1 cellular context compared by ENCODE assay signal in the genomic region with DNA sequence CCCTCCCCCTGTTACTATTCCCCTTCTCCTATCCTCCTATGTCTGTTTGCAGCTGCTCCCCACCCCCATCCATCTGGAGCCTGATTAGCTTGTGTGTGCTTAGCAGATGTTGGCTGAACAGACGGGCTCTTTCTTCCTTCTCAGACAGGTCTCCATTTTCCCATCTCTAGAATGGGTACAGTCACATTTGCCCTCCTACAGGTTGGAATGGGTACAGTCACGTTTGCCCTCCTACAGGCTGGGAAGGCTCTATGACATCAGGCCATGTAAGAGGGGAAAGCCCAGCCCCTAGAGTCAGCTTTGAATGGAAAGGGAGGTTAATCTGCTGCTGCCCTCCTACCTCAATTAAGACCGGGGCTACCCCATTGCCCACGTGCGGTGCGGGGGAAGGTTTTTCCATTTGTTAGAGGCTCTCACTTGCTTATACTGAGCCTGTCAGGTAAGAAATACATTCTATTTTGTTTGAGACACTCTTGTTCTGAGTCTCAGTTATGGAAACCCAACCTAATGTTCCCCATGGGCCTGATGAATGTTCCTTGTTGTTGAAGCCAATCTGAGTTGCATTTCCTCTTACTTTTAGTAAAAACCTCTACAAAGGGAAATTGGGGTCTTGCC.
TF ChIP-seq lines count a peak whose summit lies in the region.

No MANE protein-coding gene starts in this region.

TF ChIP-seq in K562, 482 proteins besides CTCF, POLR2A, EP300 and RAD21 (continues in another document):
- TF ChIP-seq, protein P1, sequence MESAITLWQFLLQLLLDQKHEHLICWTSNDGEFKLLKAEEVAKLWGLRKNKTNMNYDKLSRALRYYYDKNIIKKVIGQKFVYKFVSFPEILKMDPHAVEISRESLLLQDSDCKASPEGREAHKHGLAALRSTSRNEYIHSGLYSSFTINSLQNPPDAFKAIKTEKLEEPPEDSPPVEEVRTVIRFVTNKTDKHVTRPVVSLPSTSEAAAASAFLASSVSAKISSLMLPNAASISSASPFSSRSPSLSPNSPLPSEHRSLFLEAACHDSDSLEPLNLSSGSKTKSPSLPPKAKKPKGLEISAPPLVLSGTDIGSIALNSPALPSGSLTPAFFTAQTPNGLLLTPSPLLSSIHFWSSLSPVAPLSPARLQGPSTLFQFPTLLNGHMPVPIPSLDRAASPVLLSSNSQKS (CRISPR knock-in tag; IDR thresholded peaks at IDR 0.05) = no peak
- TF ChIP-seq MCM7 (IDR thresholded peaks at IDR 0.05) (no peak), ESRRA (IDR thresholded peaks at IDR 0.05; ENCODE audit: borderline replicate concordance, low read depth) (no peak), ZBTB8A (IDR thresholded peaks at IDR 0.05; ENCODE audit: partially characterized antibody) (no peak), GTF2E2 (tag; IDR thresholded peaks at IDR 0.05) (no peak), LEF1 (IDR thresholded peaks at IDR 0.05) (no peak), MIER1 (IDR thresholded peaks at IDR 0.05; ENCODE audit: low read depth) (0 out of 2 replicates have a peak, but pooled peaks have one; percentile 61), JUN (IDR thresholded peaks at IDR 0.05; ENCODE audit: borderline replicate concordance, low read depth, low read length) (no peak), JUN (CRISPR knock-in tag; IDR thresholded peaks at IDR 0.05; ENCODE audit: borderline replicate concordance) (no peak), FOS (IDR thresholded peaks at IDR 0.05; ENCODE audit: extremely low read depth, insufficient read length) (no peak), CBFB (CRISPR knock-in tag; IDR thresholded peaks at IDR 0.05) (no peak), ZNF586 (CRISPR knock-in tag; conservative IDR thresholded peaks at IDR 0.05) (no peak), TAL1 (IDR thresholded peaks at IDR 0.05) (peak; percentile 62), CBX1 (IDR thresholded peaks at IDR 0.05; ENCODE audit: low read depth) (peak; percentile 41; the same call in 1 of the 2 replicates), JUNB (CRISPR knock-in tag; conservative IDR thresholded peaks at IDR 0.05) (no peak), GABPA (tag; conservative IDR thresholded peaks at IDR 0.05; ENCODE audit: low read depth) (no peak), ZNF143 (CRISPR knock-in tag; IDR thresholded peaks at IDR 0.05) (no peak), KDM1A (IDR thresholded peaks at IDR 0.05) (peak; percentile 92 to 96), NR1H2 (CRISPR knock-in tag; IDR thresholded peaks at IDR 0.05) (no peak), MAFK (IDR thresholded peaks at IDR 0.05; ENCODE audit: low read length) (no peak), NCOA2 (IDR thresholded peaks at IDR 0.05; ENCODE audit: partially characterized antibody in 2 of 2) (no peak), HNRNPLL (IDR thresholded peaks at IDR 0.05; ENCODE audit: low read depth, low read length, poor library complexity, severe bottlenecking) (no peak)
- TF ChIP-seq, protein P2, sequence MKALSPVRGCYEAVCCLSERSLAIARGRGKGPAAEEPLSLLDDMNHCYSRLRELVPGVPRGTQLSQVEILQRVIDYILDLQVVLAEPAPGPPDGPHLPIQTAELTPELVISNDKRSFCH (CRISPR knock-in tag; IDR thresholded peaks at IDR 0.05) = no peak
- TF ChIP-seq, protein P2 (tag; IDR thresholded peaks at IDR 0.05) = no peak
- TF ChIP-seq, protein P3, sequence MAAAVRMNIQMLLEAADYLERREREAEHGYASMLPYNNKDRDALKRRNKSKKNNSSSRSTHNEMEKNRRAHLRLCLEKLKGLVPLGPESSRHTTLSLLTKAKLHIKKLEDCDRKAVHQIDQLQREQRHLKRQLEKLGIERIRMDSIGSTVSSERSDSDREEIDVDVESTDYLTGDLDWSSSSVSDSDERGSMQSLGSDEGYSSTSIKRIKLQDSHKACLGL (CRISPR knock-in tag; IDR thresholded peaks at IDR 0.05; ENCODE audit: borderline replicate concordance, poor library complexity, severe bottlenecking) = no peak
- TF ChIP-seq, protein P4, sequence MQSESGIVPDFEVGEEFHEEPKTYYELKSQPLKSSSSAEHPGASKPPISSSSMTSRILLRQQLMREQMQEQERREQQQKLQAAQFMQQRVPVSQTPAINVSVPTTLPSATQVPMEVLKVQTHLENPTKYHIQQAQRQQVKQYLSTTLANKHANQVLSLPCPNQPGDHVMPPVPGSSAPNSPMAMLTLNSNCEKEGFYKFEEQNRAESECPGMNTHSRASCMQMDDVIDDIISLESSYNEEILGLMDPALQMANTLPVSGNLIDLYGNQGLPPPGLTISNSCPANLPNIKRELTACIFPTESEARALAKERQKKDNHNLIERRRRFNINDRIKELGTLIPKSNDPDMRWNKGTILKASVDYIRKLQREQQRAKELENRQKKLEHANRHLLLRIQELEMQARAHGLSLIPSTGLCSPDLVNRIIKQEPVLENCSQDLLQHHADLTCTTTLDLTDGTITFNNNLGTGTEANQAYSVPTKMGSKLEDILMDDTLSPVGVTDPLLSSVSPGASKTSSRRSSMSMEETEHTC (IDR thresholded peaks at IDR 0.05) = no peak
- TF ChIP-seq, protein P5, sequence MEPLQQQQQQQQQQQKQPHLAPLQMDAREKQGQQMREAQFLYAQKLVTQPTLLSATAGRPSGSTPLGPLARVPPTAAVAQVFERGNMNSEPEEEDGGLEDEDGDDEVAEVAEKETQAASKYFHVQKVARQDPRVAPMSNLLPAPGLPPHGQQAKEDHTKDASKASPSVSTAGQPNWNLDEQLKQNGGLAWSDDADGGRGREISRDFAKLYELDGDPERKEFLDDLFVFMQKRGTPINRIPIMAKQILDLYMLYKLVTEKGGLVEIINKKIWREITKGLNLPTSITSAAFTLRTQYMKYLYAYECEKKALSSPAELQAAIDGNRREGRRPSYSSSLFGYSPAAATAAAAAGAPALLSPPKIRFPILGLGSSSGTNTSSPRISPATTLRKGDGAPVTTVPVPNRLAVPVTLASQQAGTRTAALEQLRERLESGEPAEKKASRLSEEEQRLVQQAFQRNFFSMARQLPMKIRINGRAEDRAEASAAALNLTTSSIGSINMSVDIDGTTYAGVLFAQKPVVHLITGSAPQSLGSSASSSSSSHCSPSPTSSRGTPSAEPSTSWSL (CRISPR knock-in tag; IDR thresholded peaks at IDR 0.05; ENCODE audit: borderline replicate concordance) = no peak
- TF ChIP-seq, protein P6, sequence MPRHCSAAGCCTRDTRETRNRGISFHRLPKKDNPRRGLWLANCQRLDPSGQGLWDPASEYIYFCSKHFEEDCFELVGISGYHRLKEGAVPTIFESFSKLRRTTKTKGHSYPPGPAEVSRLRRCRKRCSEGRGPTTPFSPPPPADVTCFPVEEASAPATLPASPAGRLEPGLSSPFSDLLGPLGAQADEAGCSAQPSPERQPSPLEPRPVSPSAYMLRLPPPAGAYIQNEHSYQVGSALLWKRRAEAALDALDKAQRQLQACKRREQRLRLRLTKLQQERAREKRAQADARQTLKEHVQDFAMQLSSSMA (CRISPR knock-in tag; IDR thresholded peaks at IDR 0.05) = no peak
- TF ChIP-seq, protein P7, sequence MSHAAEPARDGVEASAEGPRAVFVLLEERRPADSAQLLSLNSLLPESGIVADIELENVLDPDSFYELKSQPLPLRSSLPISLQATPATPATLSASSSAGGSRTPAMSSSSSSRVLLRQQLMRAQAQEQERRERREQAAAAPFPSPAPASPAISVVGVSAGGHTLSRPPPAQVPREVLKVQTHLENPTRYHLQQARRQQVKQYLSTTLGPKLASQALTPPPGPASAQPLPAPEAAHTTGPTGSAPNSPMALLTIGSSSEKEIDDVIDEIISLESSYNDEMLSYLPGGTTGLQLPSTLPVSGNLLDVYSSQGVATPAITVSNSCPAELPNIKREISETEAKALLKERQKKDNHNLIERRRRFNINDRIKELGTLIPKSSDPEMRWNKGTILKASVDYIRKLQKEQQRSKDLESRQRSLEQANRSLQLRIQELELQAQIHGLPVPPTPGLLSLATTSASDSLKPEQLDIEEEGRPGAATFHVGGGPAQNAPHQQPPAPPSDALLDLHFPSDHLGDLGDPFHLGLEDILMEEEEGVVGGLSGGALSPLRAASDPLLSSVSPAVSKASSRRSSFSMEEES (CRISPR knock-in tag; IDR thresholded peaks at IDR 0.05) = no peak
- TF ChIP-seq, protein P8, sequence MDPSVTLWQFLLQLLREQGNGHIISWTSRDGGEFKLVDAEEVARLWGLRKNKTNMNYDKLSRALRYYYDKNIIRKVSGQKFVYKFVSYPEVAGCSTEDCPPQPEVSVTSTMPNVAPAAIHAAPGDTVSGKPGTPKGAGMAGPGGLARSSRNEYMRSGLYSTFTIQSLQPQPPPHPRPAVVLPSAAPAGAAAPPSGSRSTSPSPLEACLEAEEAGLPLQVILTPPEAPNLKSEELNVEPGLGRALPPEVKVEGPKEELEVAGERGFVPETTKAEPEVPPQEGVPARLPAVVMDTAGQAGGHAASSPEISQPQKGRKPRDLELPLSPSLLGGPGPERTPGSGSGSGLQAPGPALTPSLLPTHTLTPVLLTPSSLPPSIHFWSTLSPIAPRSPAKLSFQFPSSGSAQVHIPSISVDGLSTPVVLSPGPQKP (CRISPR knock-in tag; IDR thresholded peaks at IDR 0.05) = no peak
- TF ChIP-seq, protein P9, sequence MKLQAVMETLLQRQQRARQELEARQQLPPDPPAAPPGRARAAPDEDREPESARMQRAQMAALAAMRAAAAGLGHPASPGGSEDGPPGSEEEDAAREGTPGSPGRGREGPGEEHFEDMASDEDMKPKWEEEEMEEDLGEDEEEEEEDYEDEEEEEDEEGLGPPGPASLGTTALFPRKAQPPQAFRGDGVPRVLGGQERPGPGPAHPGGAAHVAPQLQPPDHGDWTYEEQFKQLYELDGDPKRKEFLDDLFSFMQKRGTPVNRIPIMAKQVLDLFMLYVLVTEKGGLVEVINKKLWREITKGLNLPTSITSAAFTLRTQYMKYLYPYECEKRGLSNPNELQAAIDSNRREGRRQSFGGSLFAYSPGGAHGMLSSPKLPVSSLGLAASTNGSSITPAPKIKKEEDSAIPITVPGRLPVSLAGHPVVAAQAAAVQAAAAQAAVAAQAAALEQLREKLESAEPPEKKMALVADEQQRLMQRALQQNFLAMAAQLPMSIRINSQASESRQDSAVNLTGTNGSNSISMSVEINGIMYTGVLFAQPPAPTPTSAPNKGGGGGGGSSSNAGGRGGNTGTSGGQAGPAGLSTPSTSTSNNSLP (IDR thresholded peaks at IDR 0.05; ENCODE audit: borderline replicate concordance, low read depth, low read length) = no peak
- TF ChIP-seq, protein P10, sequence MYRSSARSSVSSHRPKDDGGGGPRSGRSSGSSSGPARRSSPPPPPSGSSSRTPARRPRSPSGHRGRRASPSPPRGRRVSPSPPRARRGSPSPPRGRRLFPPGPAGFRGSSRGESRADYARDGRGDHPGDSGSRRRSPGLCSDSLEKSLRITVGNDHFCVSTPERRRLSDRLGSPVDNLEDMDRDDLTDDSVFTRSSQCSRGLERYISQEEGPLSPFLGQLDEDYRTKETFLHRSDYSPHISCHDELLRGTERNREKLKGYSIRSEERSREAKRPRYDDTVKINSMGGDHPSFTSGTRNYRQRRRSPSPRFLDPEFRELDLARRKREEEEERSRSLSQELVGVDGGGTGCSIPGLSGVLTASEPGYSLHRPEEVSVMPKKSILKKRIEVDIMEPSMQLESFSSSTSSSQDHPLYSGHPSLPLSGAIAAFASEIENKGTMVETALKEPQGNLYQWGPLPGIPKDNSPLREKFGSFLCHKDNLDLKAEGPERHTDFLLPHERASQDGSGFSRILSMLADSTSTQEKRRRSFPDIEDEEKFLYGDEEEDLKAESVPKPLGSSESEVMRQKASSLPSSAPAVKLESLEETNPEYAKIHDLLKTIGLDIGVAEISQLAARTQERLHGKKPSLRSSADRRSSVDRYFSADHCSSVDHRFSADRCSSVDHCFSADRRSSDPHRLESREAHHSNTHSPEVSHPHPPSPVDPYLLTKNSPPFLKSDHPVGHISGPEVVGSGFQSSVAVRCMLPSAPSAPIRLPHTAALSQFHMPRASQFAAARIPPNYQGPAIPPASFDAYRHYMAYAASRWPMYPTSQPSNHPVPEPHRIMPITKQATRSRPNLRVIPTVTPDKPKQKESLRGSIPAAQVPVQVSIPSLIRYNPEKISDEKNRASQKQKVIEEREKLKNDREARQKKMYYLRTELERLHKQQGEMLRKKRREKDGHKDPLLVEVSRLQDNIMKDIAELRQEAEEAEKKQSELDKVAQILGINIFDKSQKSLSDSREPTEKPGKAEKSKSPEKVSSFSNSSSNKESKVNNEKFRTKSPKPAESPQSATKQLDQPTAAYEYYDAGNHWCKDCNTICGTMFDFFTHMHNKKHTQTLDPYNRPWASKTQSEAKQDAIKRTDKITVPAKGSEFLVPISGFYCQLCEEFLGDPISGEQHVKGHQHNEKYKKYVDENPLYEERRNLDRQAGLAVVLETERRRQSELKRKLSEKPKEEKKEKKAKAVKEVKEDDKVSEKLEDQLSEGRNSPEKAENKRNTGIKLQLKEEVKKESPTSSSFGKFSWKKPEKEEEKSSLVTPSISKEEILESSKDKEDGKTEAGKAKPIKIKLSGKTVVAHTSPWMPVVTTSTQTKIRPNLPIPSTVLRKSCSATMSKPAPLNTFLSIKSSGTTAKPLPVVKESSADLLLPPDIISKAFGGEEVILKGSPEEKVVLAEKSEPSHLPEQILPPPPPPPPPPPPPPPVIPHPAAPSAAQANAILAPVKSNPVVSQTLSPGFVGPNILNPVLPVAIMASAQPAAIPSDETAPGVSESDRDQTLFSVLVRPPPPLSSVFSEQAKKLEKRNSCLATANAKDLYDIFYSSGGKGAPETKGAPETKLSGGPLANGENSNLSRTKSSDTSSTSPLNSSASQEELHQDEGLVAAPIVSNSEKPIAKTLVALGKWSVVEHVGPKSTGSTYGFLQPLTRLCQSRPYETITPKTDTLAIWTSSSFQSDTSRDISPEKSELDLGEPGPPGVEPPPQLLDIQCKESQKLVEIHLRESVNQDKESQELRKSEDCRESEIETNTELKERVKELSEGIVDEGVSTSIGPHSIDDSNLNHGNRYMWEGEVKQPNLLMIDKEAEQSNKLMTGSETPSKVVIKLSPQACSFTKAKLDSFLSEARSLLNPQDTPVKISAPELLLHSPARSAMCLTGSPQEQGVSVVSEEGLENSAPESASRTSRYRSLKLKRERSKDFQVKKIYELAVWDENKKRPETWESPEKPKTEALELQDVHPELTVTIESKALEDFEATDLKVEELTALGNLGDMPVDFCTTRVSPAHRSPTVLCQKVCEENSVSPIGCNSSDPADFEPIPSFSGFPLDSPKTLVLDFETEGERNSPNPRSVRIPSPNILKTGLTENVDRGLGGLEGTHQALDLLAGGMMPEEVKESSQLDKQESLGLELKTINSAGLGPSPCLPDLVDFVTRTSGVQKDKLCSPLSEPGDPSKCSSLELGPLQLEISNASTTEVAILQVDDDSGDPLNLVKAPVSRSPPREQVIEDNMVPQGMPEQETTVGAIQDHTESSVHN (IDR thresholded peaks at IDR 0.05; ENCODE audit: borderline replicate concordance in 1 of 2, low read depth in 1 of 2) = no peak
